16 cellular contexts compared by ENCODE assay signal in the genomic region with DNA sequence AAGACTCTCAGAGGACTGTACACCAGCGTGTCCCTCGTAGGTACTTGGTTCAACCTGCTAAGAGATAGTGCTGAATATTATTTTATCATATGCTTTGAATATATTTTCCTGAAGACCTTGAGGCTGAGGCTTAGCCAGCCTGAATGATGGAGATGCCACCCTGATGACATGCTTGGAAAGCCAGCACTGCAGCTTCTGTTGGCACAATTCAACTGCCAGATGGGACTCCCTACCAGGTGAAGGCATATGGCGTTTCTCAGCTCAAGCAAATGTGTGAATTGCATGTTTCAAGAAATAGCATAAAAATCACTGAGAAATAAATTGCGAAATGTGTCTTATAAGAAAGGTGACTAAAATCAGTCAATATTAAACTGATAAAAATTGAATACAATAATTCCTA.
"Had no signal": no experiment of that assay in that cellular context is flagged by ENCODE, and none has a peak within 500 bp of the region (broad histone marks: within the 10 kb centered on the region; RNA-seq: fewer than 3 reads in every experiment).

No MANE protein-coding gene starts in this region.

- ATAC-seq: activated CD8-positive, alpha-beta T cell treated with anti-CD3 and anti-CD28 coated beads for 36 hours; activated T-cell treated with anti-CD3 and anti-CD28 coated beads, Interleukin-2, amount 50 U/mL, for 72 hours; naive thymus-derived CD4-positive, alpha-beta T cell; pancreas; stimulated activated naive CD8-positive, alpha-beta T cell treated with anti-CD3 and anti-CD28 coated beads, Interleukin-15, amount 100 ng/mL, for 72 hours had no signal

- DNase-seq: activated CD4-positive, alpha-beta T cell treated with anti-CD3 and anti-CD28 coated beads for 48 hours; activated CD4-positive, CD25-positive, alpha-beta regulatory T cell; activated CD8-positive, alpha-beta T cell treated with anti-CD3 and anti-CD28 coated beads for 36 hours; activated effector memory CD4-positive, alpha-beta T cell treated with anti-CD3 and anti-CD28 coated beads, Interleukin-2, amount 50 U/mL, for 16 hours; activated T-cell treated with anti-CD3 and anti-CD28 coated beads, Interleukin-2, amount 50 U/mL, for 72 hours; adrenal gland; effector CD8-positive, alpha-beta T cell; mesenchymal stem cell; naive thymus-derived CD4-positive, alpha-beta T cell; pancreas; right lobe of liver; small intestine; stimulated activated CD4-positive, alpha-beta T cell treated with anti-CD3 and anti-CD28 coated beads, Interleukin-15, amount 100 ng/mL, for 24 hours; stimulated activated CD4-positive, alpha-beta T cell treated with anti-CD3 and anti-CD28 coated beads, Interleukin-2, amount 100 ng/mL, for 48 hours; stimulated activated naive CD8-positive, alpha-beta T cell treated with anti-CD3 and anti-CD28 coated beads, Interleukin-15, amount 100 ng/mL, for 72 hours; T-helper 9 cell had no signal
